ENCODE assay signal across 15 cellular contexts in genomic region chr9:88814521-88815101, GRCh38.
A peak's percentile ranks its signal among the peaks of the same experiment; 100 is the strongest.
DNase-seq lines count a peak whose midpoint lies in the region; ATAC-seq and TF ChIP-seq lines count a peak whose summit lies in the region.
"Had no signal": no experiment of that assay in that cellular context is flagged by ENCODE, and none has a peak within 500 bp of the region (broad histone marks: within the 10 kb centered on the region; RNA-seq: fewer than 3 reads in every experiment).

No MANE protein-coding gene starts in this region.

- H3K36me3 ChIP-seq in brain microvascular endothelial cell (replicated peaks) (no peaks in the 10 kb centered on the region), left ventricle myocardium inferior (no peaks in the 10 kb centered on the region), smooth muscle cell (ENCODE audit: low read depth) (no peaks in the 10 kb centered on the region)
- H3K36me3 ChIP-seq: left lung had no signal

- intact Hi-C loops in left ventricle myocardium inferior (cut with micrococcal nuclease), result no loop called here

- peak overlapping the region; percentile 24 for H3K9ac ChIP-seq in smooth muscle cell (ENCODE audit: low read depth)

- TF ChIP-seq CTCF in brain microvascular endothelial cell (IDR thresholded peaks at IDR 0.05; ENCODE audit: low read depth, low read length, missing control alignments) (no peak), left ventricle myocardium inferior (IDR thresholded peaks at IDR 0.05; ENCODE audit: borderline replicate concordance) (no peak), smooth muscle cell (IDR thresholded peaks at IDR 0.05; ENCODE audit: borderline replicate concordance, insufficient read depth, poor library complexity, severe bottlenecking) (no peak)

- H3K79me2 ChIP-seq in smooth muscle cell (ENCODE audit: low read depth), result no peaks in the 10 kb centered on the region

- in situ Hi-C loops in brain microvascular endothelial cell (cut with HindIII; ENCODE audit: low pct_ligation_motif_present, low sequenced_read_pairs), result no loop called here

- no peak for ATAC-seq in GM21515 (IDR thresholded peaks at IDR 0.05; ENCODE audit: unreplicated experiment)
- ATAC-seq in GM21526 (IDR thresholded peaks at IDR 0.05; ENCODE audit: low FRiP score, unreplicated experiment), result no peak
- ATAC-seq: foreskin keratinocyte, left lung had no signal

- H3K27ac ChIP-seq in brain microvascular endothelial cell (no peak overlapping the region), left ventricle myocardium inferior (replicated peaks) (peak overlapping the region; percentile 84), smooth muscle cell (ENCODE audit: low read depth) (peak overlapping the region; percentile 34)
- H3K27ac ChIP-seq: foreskin keratinocyte, left lung, VCaP had no signal

- 54% methylated on average over 5 of the region's 5 CpGs for WGBS in smooth muscle cell (ENCODE audit: low lambda C conversion rate)

- no peaks in the 10 kb centered on the region for H3K27me3 ChIP-seq in brain microvascular endothelial cell (replicated peaks)
- peaks cover 7% of the 10 kb centered on the region for H3K27me3 ChIP-seq in left ventricle myocardium inferior (ENCODE audit: low read depth)
- H3K27me3 ChIP-seq in smooth muscle cell (ENCODE audit: low read depth), result no peaks in the 10 kb centered on the region
- H3K27me3 ChIP-seq: foreskin keratinocyte had no signal

- peak overlapping the region; percentile 58 for H3K4me2 ChIP-seq in smooth muscle cell

- H2AFZ ChIP-seq in smooth muscle cell (ENCODE audit: low read depth), result no peak overlapping the region

- peak; percentile 85 for DNase-seq in EL
- peak; percentile 33 for DNase-seq in brain microvascular endothelial cell
- DNase-seq in left ventricle myocardium inferior, result peak; percentile 74
- DNase-seq in smooth muscle cell (lab: John Stamatoyannopoulos, UW; ENCODE audit: unreplicated experiment), result no peak
- DNase-seq in OCI-M1 (lab: John Stamatoyannopoulos, UW), result no peak
- no peak for DNase-seq in DMS79 (lab: John Stamatoyannopoulos, UW)
- DNase-seq: activated T-cell treated with anti-CD3 and anti-CD28 coated beads, Interleukin-2, amount 50 U/mL, for 1 hour; Caco-2; left lung; NCI-H2227 treated with DMSO at 0.1 percent for 48 hours; trophoblast cell had no signal

- peaks cover 13% of the 10 kb centered on the region for H3F3A ChIP-seq in smooth muscle cell (ENCODE audit: low read depth)

- no peaks in the 10 kb centered on the region for H3K9me3 ChIP-seq in left ventricle myocardium inferior (replicated peaks)
- no peaks in the 10 kb centered on the region for H3K9me3 ChIP-seq in smooth muscle cell (replicated peaks; ENCODE audit: low read depth)
- H3K9me3 ChIP-seq: Caco-2, left lung had no signal

- H4K20me1 ChIP-seq in smooth muscle cell (ENCODE audit: low read depth), result no peaks in the 10 kb centered on the region

- H3K4me1 ChIP-seq in left ventricle myocardium inferior, result peaks cover 49% of the 10 kb centered on the region
- peaks cover 30% of the 10 kb centered on the region for H3K4me1 ChIP-seq in smooth muscle cell (ENCODE audit: low read depth)
- H3K4me1 ChIP-seq: Caco-2, foreskin keratinocyte, left lung had no signal

- no peak overlapping the region for H3K4me3 ChIP-seq in brain microvascular endothelial cell (ENCODE audit: low read depth, low read length)
- H3K4me3 ChIP-seq in left ventricle myocardium inferior, result no peak overlapping the region
- H3K4me3 ChIP-seq in smooth muscle cell, result no peak overlapping the region
- H3K4me3 ChIP-seq: left lung had no signal

Comparison
In these comparisons a context has a peak if more than half of its experiments do, and no peak if none do; other contexts are left out.
1. DNase-seq: peak in EL (single experiment), brain microvascular endothelial cell (single experiment) and left ventricle myocardium inferior (single experiment); none in smooth muscle cell (single experiment), OCI-M1 (single experiment) and DMS79 (single experiment).